In genomic region chr16:22369221-22369811, GRCh38 we compare ENCODE assay signal across 9 cellular contexts. TPM values are rescaled to one million over a fixed set of nuclear protein-coding genes. Genes with fewer than 3 reads are reported as not detected.
DNase-seq lines count a peak whose midpoint lies in the region; ATAC-seq and TF ChIP-seq lines count a peak whose summit lies in the region.
"Had no signal": no experiment of that assay in that cellular context is flagged by ENCODE, and none has a peak within 500 bp of the region (broad histone marks: within the 10 kb centered on the region; RNA-seq: fewer than 3 reads in every experiment).

No MANE protein-coding gene starts in this region.

- H3K27ac ChIP-seq in AG04450 (ENCODE audit: low read depth, low read length) (peak overlapping the region; percentile 83), HEK293 (ENCODE audit: extremely low read depth, low read depth, low read length) (no peak overlapping the region), left lung (peak overlapping the region; percentile 34 to 81)

- peaks cover 5 to 16% of the 10 kb centered on the region in 2 experiments for H3K36me3 ChIP-seq in HEK293 (ENCODE audit: control insufficient read depth in 2 of 2, insufficient read depth in 1 of 2, low read length in 2 of 2)
- peaks cover 0 to 4% of the 10 kb centered on the region in 2 donors for H3K36me3 ChIP-seq in left lung

- H3K27me3 ChIP-seq in AG04450 (ENCODE audit: control insufficient read depth, insufficient read depth, low read length) = no peaks in the 10 kb centered on the region
- H3K27me3 ChIP-seq in left lung = no peaks in the 10 kb centered on the region

- no peaks in the 10 kb centered on the region for H3K27me3 Mint-ChIP-seq in activated T-helper 17 cell treated with anti-CD3 and anti-CD28 coated beads, Interleukin-2, amount 50 U/mL, for 72 hours

- TF ChIP-seq CTCF in AG04450 (IDR thresholded peaks at IDR 0.05; ENCODE audit: low read depth, low read length) (no peak), HEK293 (tag by site-specific recombination; IDR thresholded peaks at IDR 0.05) (no peak), left lung (IDR thresholded peaks at IDR 0.05) (no peak)

- ATAC-seq in activated T-helper 17 cell treated with anti-CD3 and anti-CD28 coated beads, Interleukin-2, amount 50 U/mL, for 72 hours (replicated peaks) = no peak
- no peak for ATAC-seq in left lung
- no peak for ATAC-seq in HG02571 (IDR thresholded peaks at IDR 0.05; ENCODE audit: unreplicated experiment)
- ATAC-seq in HG03432 (IDR thresholded peaks at IDR 0.05; ENCODE audit: unreplicated experiment) = no peak

- DNase-seq in AG04450 (ENCODE audit: low read depth, low spot score) = peak; percentile 39
- DNase-seq in left lung = no peak
- DNase-seq in NCI-H446 treated with DMSO at 0.1 percent for 48 hours (lab: John Stamatoyannopoulos, UW) = no peak
- DNase-seq in posterior vena cava (ENCODE audit: low spot score) = no peak
- DNase-seq: nephron progenitor cell had no signal

- CTCF ChIA-PET in AG04450 (lab: Charles Lee) (interaction anchor here (1.1 to 1.4 kb wide), 2 partner anchors 16 to 28 kb away, joined by 3 to 5 read pairs; no protein-coding TSS in a partner anchor), HEK293 (lab: Yijun Ruan, JAX) (no interaction called here)

- H3K4me1 ChIP-seq in HEK293 (ENCODE audit: control insufficient read depth, insufficient read depth, low read length) (peaks cover 16% of the 10 kb centered on the region; the same call in 1 of the 2 replicates), left lung (peaks cover 31 to 58% of the 10 kb centered on the region in 2 donors)

- intact Hi-C loops in left lung (cut with DNase I) (no loop called here), posterior vena cava (cut with DNase I) (no loop called here)

- H3K9me3 Mint-ChIP-seq in activated T-helper 17 cell treated with anti-CD3 and anti-CD28 coated beads, Interleukin-2, amount 50 U/mL, for 72 hours = no peaks in the 10 kb centered on the region
- H3K9me3 Mint-ChIP-seq: nephron progenitor cell had no signal

- H3K27ac Mint-ChIP-seq in activated T-helper 17 cell treated with anti-CD3 and anti-CD28 coated beads, Interleukin-2, amount 50 U/mL, for 72 hours = peak overlapping the region; percentile 63
- H3K27ac Mint-ChIP-seq: nephron progenitor cell had no signal

- H3K4me3 ChIP-seq in AG04450 (ENCODE audit: low read depth, low read length) = peak overlapping the region; percentile 4
- H3K4me3 ChIP-seq in HEK293 (ENCODE audit: low read depth, low read length) = no peak overlapping the region
- H3K4me3 ChIP-seq in left lung = no peak overlapping the region

- peaks cover 48% of the 10 kb centered on the region for H3K4me1 Mint-ChIP-seq in activated T-helper 17 cell treated with anti-CD3 and anti-CD28 coated beads, Interleukin-2, amount 50 U/mL, for 72 hours

- peaks cover 68% of the 10 kb centered on the region for H3K36me3 Mint-ChIP-seq in activated T-helper 17 cell treated with anti-CD3 and anti-CD28 coated beads, Interleukin-2, amount 50 U/mL, for 72 hours (ENCODE audit: low read depth)

- H3K4me3 Mint-ChIP-seq in activated T-helper 17 cell treated with anti-CD3 and anti-CD28 coated beads, Interleukin-2, amount 50 U/mL, for 72 hours = peak overlapping the region; percentile 99
- H3K4me3 Mint-ChIP-seq: nephron progenitor cell had no signal

- peaks cover 5% of the 10 kb centered on the region; the same call in 1 of the 2 replicates for H3K9me3 ChIP-seq in AG04450 (ENCODE audit: control insufficient read depth, insufficient read depth, low read length)
- H3K9me3 ChIP-seq in HEK293 (ENCODE audit: control insufficient read depth, insufficient read depth, low read depth, low read length) = no peaks in the 10 kb centered on the region
- H3K9me3 ChIP-seq in left lung = no peaks in the 10 kb centered on the region

- POLR2A ChIA-PET in AG04450 (lab: Yijun Ruan, JAX) = interaction anchor here (0.9 to 2.1 kb wide), 7 partner anchors 11 to 40 kb away, joined by 4 to 16 read pairs (median 11); no protein-coding TSS in a partner anchor
- POLR2A ChIA-PET in HEK293 (lab: Yijun Ruan, JAX) = no interaction called here

TF ChIP-seq in HEK293, 187 proteins besides CTCF, POLR2A, EP300 and RAD21 (continues in another document):
- peak; percentile 78 for TF ChIP-seq PRDM6 (tag by site-specific recombination; IDR thresholded peaks at IDR 0.05)
- no peak for TF ChIP-seq KLF9 (tag by site-specific recombination; IDR thresholded peaks at IDR 0.05; ENCODE audit: low read depth)
- peak; percentile 41; the same call in 1 of the 2 replicates for TF ChIP-seq ZBTB11 (tag by site-specific recombination; conservative IDR thresholded peaks at IDR 0.05; ENCODE audit: low read depth)
- peak; percentile 43; the same call in 1 of the 2 replicates for TF ChIP-seq ZNF518A (tag by site-specific recombination; conservative IDR thresholded peaks at IDR 0.05; ENCODE audit: low read depth)

RNA-seq across cellular contexts. Expression of gene CDR2, which starts 5.1 kb away (rescaled TPM):
- 128 and 138 TPM in 2 replicates for polyA plus RNA-seq in AG04450 (2011; rRNA removed)
- 110 and 113 TPM in 2 replicates for polyA minus RNA-seq in AG04450 (2011; rRNA and poly(A)+ RNA removed)
- 10 to 100 TPM; 26.3 to 41.0 TPM for total RNA-seq in activated T-helper 17 cell treated with anti-CD3 and anti-CD28 coated beads, Interleukin-2, amount 50 U/mL, for 72 hours
- total RNA-seq in left lung (10 to 100 TPM; 17.3 to 18.7 TPM), posterior vena cava (10 to 100 TPM; 28.9 to 40.0 TPM)
